In genomic region chr7:139893999-139894398, GRCh38 we compare ENCODE assay signal across 15 cellular contexts.
A peak's percentile ranks its signal among the peaks of the same experiment; 100 is the strongest.
DNase-seq lines count a peak whose midpoint lies in the region; ATAC-seq and TF ChIP-seq lines count a peak whose summit lies in the region.
"Had no signal": no experiment of that assay in that cellular context is flagged by ENCODE, and none has a peak within 500 bp of the region (broad histone marks: within the 10 kb centered on the region; RNA-seq: fewer than 3 reads in every experiment).

No MANE protein-coding gene starts in this region.

- TF ChIP-seq CTCF in HEK293 (tag by site-specific recombination; IDR thresholded peaks at IDR 0.05), result no peak
- no peak for TF ChIP-seq CTCF in colonic mucosa (IDR thresholded peaks at IDR 0.05)

- intact Hi-C loops in colonic mucosa (cut with DNase I), result no loop called here

- H3K4me3 ChIP-seq in HEK293 (ENCODE audit: low read depth, low read length) (no peak overlapping the region), colonic mucosa (no peak overlapping the region)
- H3K4me3 ChIP-seq: ovary, thyroid gland had no signal

- no peaks in the 10 kb centered on the region for H3K9me3 ChIP-seq in HEK293 (ENCODE audit: control insufficient read depth, insufficient read depth, low read depth, low read length)
- H3K9me3 ChIP-seq in colonic mucosa, result no peaks in the 10 kb centered on the region
- H3K9me3 ChIP-seq: ovary, thyroid gland had no signal

- H3K36me3 ChIP-seq in HEK293 (ENCODE audit: control insufficient read depth in 2 of 2, insufficient read depth in 1 of 2, low read length in 2 of 2) (no peaks in the 10 kb centered on the region), colonic mucosa (no peaks in the 10 kb centered on the region)
- H3K36me3 ChIP-seq: ovary, thyroid gland had no signal

- H3K27me3 ChIP-seq in colonic mucosa, result no peaks in the 10 kb centered on the region
- H3K27me3 ChIP-seq: ovary, thyroid gland had no signal

- peak; percentile 40 for ATAC-seq in activated naive CD8-positive, alpha-beta T cell treated with anti-CD3 and anti-CD28 coated beads, Interleukin-2, amount 50 U/mL, for 24 hours
- peak; percentile 77 for ATAC-seq in HG03460 (IDR thresholded peaks at IDR 0.05; ENCODE audit: unreplicated experiment)
- peak; percentile 82 to 95 for ATAC-seq in stimulated activated naive B cell treated with anti-CD40 and anti-IgM and Interleukin-4, amounts not matched to agents 10 μg/mL and 1 μg/mL and 100 μg/mL, for 72 hours (replicated peaks)

- H3K27ac Mint-ChIP-seq in activated naive CD8-positive, alpha-beta T cell treated with anti-CD3 and anti-CD28 coated beads, Interleukin-2, amount 50 U/mL, for 24 hours, result no peak overlapping the region
- H3K27ac Mint-ChIP-seq in activated naive CD8-positive, alpha-beta T cell treated with anti-CD3 and anti-CD28 coated beads for 36 hours, result no peak overlapping the region
- no peak overlapping the region for H3K27ac Mint-ChIP-seq in stimulated activated naive B cell treated with anti-CD40 and anti-IgM and Interleukin-4, amounts not matched to agents 10 μg/mL and 1 μg/mL and 100 μg/mL, for 72 hours
- H3K27ac Mint-ChIP-seq: T-helper 1 cell treated with Interleukin-12 subunit alpha and Interleukin-12 subunit beta and Interleukin-4 antibody, amounts not matched to agents 30 μg/mL and 1 μg/mL, for 36 hours had no signal

- peaks cover 5% of the 10 kb centered on the region for H3K27me3 Mint-ChIP-seq in activated naive CD8-positive, alpha-beta T cell treated with anti-CD3 and anti-CD28 coated beads, Interleukin-2, amount 50 U/mL, for 24 hours
- no peaks in the 10 kb centered on the region for H3K27me3 Mint-ChIP-seq in activated naive CD8-positive, alpha-beta T cell treated with anti-CD3 and anti-CD28 coated beads for 36 hours
- no peaks in the 10 kb centered on the region for H3K27me3 Mint-ChIP-seq in stimulated activated naive B cell treated with anti-CD40 and anti-IgM and Interleukin-4, amounts not matched to agents 10 μg/mL and 1 μg/mL and 100 μg/mL, for 72 hours

- DNase-seq in activated naive CD8-positive, alpha-beta T cell treated with anti-CD3 and anti-CD28 coated beads, Interleukin-2, amount 50 U/mL, for 24 hours, result no peak
- no peak for DNase-seq in activated naive CD8-positive, alpha-beta T cell treated with anti-CD3 and anti-CD28 coated beads for 36 hours
- peak; percentile 56 for DNase-seq in stimulated activated naive B cell treated with anti-CD40 and anti-IgM and Interleukin-4, amounts not matched to agents 10 μg/mL and 1 μg/mL and 100 μg/mL, for 72 hours
- DNase-seq in NCI-H1105 treated with DMSO at 0.1 percent for 48 hours (lab: John Stamatoyannopoulos, UW) (no peak), UCSD-AML1 (lab: John Stamatoyannopoulos, UW; ENCODE audit: unreplicated experiment) (no peak), colonic mucosa (no peak)
- DNase-seq: activated effector memory CD4-positive, alpha-beta T cell treated with anti-CD3 and anti-CD28 coated beads, Interleukin-2, amount 50 U/mL, for 16 hours; midbrain; NCI-H1105; NCI-H510A treated with DMSO at 0.1 percent for 48 hours; ovary; thyroid gland had no signal

- POLR2A ChIA-PET in HEK293 (lab: Yijun Ruan, JAX), result no interaction called here

- H3K9me3 Mint-ChIP-seq in activated naive CD8-positive, alpha-beta T cell treated with anti-CD3 and anti-CD28 coated beads, Interleukin-2, amount 50 U/mL, for 24 hours, result no peaks in the 10 kb centered on the region
- H3K9me3 Mint-ChIP-seq in activated naive CD8-positive, alpha-beta T cell treated with anti-CD3 and anti-CD28 coated beads for 36 hours, result peaks cover 1% of the 10 kb centered on the region
- H3K9me3 Mint-ChIP-seq in stimulated activated naive B cell treated with anti-CD40 and anti-IgM and Interleukin-4, amounts not matched to agents 10 μg/mL and 1 μg/mL and 100 μg/mL, for 72 hours, result peaks cover 0 to 1% of the 10 kb centered on the region in 2 donors
- H3K9me3 Mint-ChIP-seq: T-helper 1 cell treated with Interleukin-12 subunit alpha and Interleukin-12 subunit beta and Interleukin-4 antibody, amounts not matched to agents 30 μg/mL and 1 μg/mL, for 36 hours had no signal

- peaks cover 13% of the 10 kb centered on the region for H3K4me1 Mint-ChIP-seq in activated naive CD8-positive, alpha-beta T cell treated with anti-CD3 and anti-CD28 coated beads, Interleukin-2, amount 50 U/mL, for 24 hours
- H3K4me1 Mint-ChIP-seq in activated naive CD8-positive, alpha-beta T cell treated with anti-CD3 and anti-CD28 coated beads for 36 hours, result no peaks in the 10 kb centered on the region
- peaks cover 22 to 26% of the 10 kb centered on the region in 2 donors for H3K4me1 Mint-ChIP-seq in stimulated activated naive B cell treated with anti-CD40 and anti-IgM and Interleukin-4, amounts not matched to agents 10 μg/mL and 1 μg/mL and 100 μg/mL, for 72 hours

- no peak overlapping the region for H3K9ac ChIP-seq in colonic mucosa (ENCODE audit: low read depth in 2 of 2, low read length in 2 of 2)

- no peak overlapping the region for H3K27ac ChIP-seq in HEK293 (ENCODE audit: extremely low read depth, low read depth, low read length)
- H3K27ac ChIP-seq in colonic mucosa, result no peak overlapping the region
- H3K27ac ChIP-seq: ovary, thyroid gland had no signal

- no peak overlapping the region for H3K4me3 Mint-ChIP-seq in activated naive CD8-positive, alpha-beta T cell treated with anti-CD3 and anti-CD28 coated beads, Interleukin-2, amount 50 U/mL, for 24 hours
- H3K4me3 Mint-ChIP-seq in activated naive CD8-positive, alpha-beta T cell treated with anti-CD3 and anti-CD28 coated beads for 36 hours, result no peak overlapping the region
- peak overlapping the region; percentile 11 to 23 for H3K4me3 Mint-ChIP-seq in stimulated activated naive B cell treated with anti-CD40 and anti-IgM and Interleukin-4, amounts not matched to agents 10 μg/mL and 1 μg/mL and 100 μg/mL, for 72 hours
- H3K4me3 Mint-ChIP-seq: T-helper 1 cell treated with Interleukin-12 subunit alpha and Interleukin-12 subunit beta and Interleukin-4 antibody, amounts not matched to agents 30 μg/mL and 1 μg/mL, for 36 hours had no signal

- CTCF ChIA-PET in HEK293 (lab: Yijun Ruan, JAX), result interaction anchor here (0.5 kb wide), 1 partner anchor 31 kb away, joined by 3 read pairs; no protein-coding TSS in a partner anchor

- peaks cover 3% of the 10 kb centered on the region for H3K36me3 Mint-ChIP-seq in activated naive CD8-positive, alpha-beta T cell treated with anti-CD3 and anti-CD28 coated beads, Interleukin-2, amount 50 U/mL, for 24 hours (ENCODE audit: low read depth)
- H3K36me3 Mint-ChIP-seq in activated naive CD8-positive, alpha-beta T cell treated with anti-CD3 and anti-CD28 coated beads for 36 hours, result no peaks in the 10 kb centered on the region
- peaks cover 0 to 2% of the 10 kb centered on the region in 2 donors for H3K36me3 Mint-ChIP-seq in stimulated activated naive B cell treated with anti-CD40 and anti-IgM and Interleukin-4, amounts not matched to agents 10 μg/mL and 1 μg/mL and 100 μg/mL, for 72 hours

- H3K4me1 ChIP-seq in HEK293 (ENCODE audit: control insufficient read depth, insufficient read depth, low read length) (no peaks in the 10 kb centered on the region), colonic mucosa (no peaks in the 10 kb centered on the region)
- H3K4me1 ChIP-seq: thyroid gland had no signal

TF ChIP-seq in HEK293, 187 proteins besides CTCF, POLR2A, EP300 and RAD21:
- TF ChIP-seq ZFHX2 (tag by site-specific recombination; conservative IDR thresholded peaks at IDR 0.05), result peak; percentile 68
- TF ChIP-seq ZNF132 (tag by site-specific recombination; IDR thresholded peaks at IDR 0.05; ENCODE audit: borderline replicate concordance), result no peak
- TF ChIP-seq ZSCAN23 (tag by site-specific recombination; IDR thresholded peaks at IDR 0.05), result no peak
- no peak for TF ChIP-seq ZBTB10 (tag by site-specific recombination; IDR thresholded peaks at IDR 0.05)
- 0 out of 2 replicates have a peak, but pooled peaks have one; percentile 34 for TF ChIP-seq EGR2 (tag by site-specific recombination; IDR thresholded peaks at IDR 0.05; ENCODE audit: low read depth)
- no peak for TF ChIP-seq ZNF311 (tag by site-specific recombination; IDR thresholded peaks at IDR 0.05; ENCODE audit: borderline replicate concordance)
- TF ChIP-seq ZIC2 (tag by site-specific recombination; IDR thresholded peaks at IDR 0.05), result peak; percentile 96
- peak; percentile 32; the same call in 1 of the 2 replicates for TF ChIP-seq ZNF423 (tag by site-specific recombination; IDR thresholded peaks at IDR 0.05)
- TF ChIP-seq KLF1 (tag by site-specific recombination; IDR thresholded peaks at IDR 0.05), result peak; percentile 87

Comparison
In these comparisons a context has a peak if more than half of its experiments do, and no peak if none do; other contexts are left out.
1. H3K4me3 Mint-ChIP-seq: peak in stimulated activated naive B cell treated with anti-CD40 and anti-IgM and Interleukin-4, amounts not matched to agents 10 μg/mL and 1 μg/mL and 100 μg/mL, for 72 hours (2 of 2); none in activated naive CD8-positive, alpha-beta T cell treated with anti-CD3 and anti-CD28 coated beads, Interleukin-2, amount 50 U/mL, for 24 hours (single experiment) and activated naive CD8-positive, alpha-beta T cell treated with anti-CD3 and anti-CD28 coated beads for 36 hours (single experiment).
2. Peak in every context shown above with its lines, with median percentiles within 50 percentile points of each other: ATAC-seq.